Comparison of ENCODE assay signal across 20 cellular contexts in genomic region chr2:215966274-215966673, GRCh38.
"Had no signal": no experiment of that assay in that cellular context is flagged by ENCODE, and none has a peak within 500 bp of the region (broad histone marks: within the 10 kb centered on the region; RNA-seq: fewer than 3 reads in every experiment).

No MANE protein-coding gene starts in this region.

- H3K9me3 ChIP-seq: body of pancreas, esophagus muscularis mucosa, left lung, mucosa of descending colon, right atrium auricular region had no signal

- H3K4me3 Mint-ChIP-seq: activated naive CD4-positive, alpha-beta T cell treated with anti-CD3 and anti-CD28 coated beads, Interleukin-2, amount 50 U/mL, for 24 hours; naive thymus-derived CD8-positive, alpha-beta T cell; type B pancreatic cell had no signal

- H3K9me3 Mint-ChIP-seq: type B pancreatic cell had no signal

- H3K27ac ChIP-seq: body of pancreas, coronary artery, esophagus muscularis mucosa, left lung, right atrium auricular region had no signal

- H3K27me3 Mint-ChIP-seq: activated naive CD4-positive, alpha-beta T cell treated with anti-CD3 and anti-CD28 coated beads, Interleukin-2, amount 50 U/mL, for 24 hours; naive thymus-derived CD8-positive, alpha-beta T cell; stimulated activated naive CD8-positive, alpha-beta T cell treated with anti-CD3 and anti-CD28 coated beads, Interleukin-15, amount 100 ng/mL, for 72 hours; type B pancreatic cell had no signal

- H3K27ac Mint-ChIP-seq: activated naive CD4-positive, alpha-beta T cell treated with anti-CD3 and anti-CD28 coated beads, Interleukin-2, amount 50 U/mL, for 24 hours; stimulated activated naive CD8-positive, alpha-beta T cell treated with anti-CD3 and anti-CD28 coated beads, Interleukin-15, amount 100 ng/mL, for 72 hours; type B pancreatic cell had no signal

- H3K27me3 ChIP-seq: body of pancreas, esophagus muscularis mucosa, left lung, right atrium auricular region had no signal

- ATAC-seq: body of pancreas; left lung; mucosa of descending colon; naive thymus-derived CD8-positive, alpha-beta T cell; SK-N-SH treated with all-trans-retinoic acid at 6 μM for 48 hours; stimulated activated naive CD8-positive, alpha-beta T cell treated with anti-CD3 and anti-CD28 coated beads, Interleukin-15, amount 100 ng/mL, for 72 hours had no signal

- H3K36me3 ChIP-seq: esophagus muscularis mucosa, left lung, right atrium auricular region had no signal

- H3K4me3 ChIP-seq: body of pancreas, coronary artery, esophagus muscularis mucosa, left lung, mucosa of descending colon, right atrium auricular region had no signal

- H3K4me1 ChIP-seq: body of pancreas, esophagus muscularis mucosa, left lung, right atrium auricular region had no signal

- DNase-seq: activated CD4-positive, alpha-beta T cell treated with anti-CD3 and anti-CD28 coated beads for 1 hour; amygdala; body of pancreas; caudate nucleus; hippocampal formation; kidney; left lung; mucosa of descending colon; naive thymus-derived CD8-positive, alpha-beta T cell; nucleus accumbens; small intestine; stimulated activated CD4-positive, alpha-beta T cell treated with anti-CD3 and anti-CD28 coated beads, Interleukin-4, amount 100 ng/mL, for 24 hours; stimulated activated CD8-positive, alpha-beta memory T cell treated with anti-CD3 and anti-CD28 coated beads, Interleukin-4, amount 100 ng/mL, for 48 hours; stimulated activated naive CD8-positive, alpha-beta T cell treated with anti-CD3 and anti-CD28 coated beads, Interleukin-15, amount 100 ng/mL, for 72 hours had no signal
